ENCODE assay signal across 17 cellular contexts in the genomic region with DNA sequence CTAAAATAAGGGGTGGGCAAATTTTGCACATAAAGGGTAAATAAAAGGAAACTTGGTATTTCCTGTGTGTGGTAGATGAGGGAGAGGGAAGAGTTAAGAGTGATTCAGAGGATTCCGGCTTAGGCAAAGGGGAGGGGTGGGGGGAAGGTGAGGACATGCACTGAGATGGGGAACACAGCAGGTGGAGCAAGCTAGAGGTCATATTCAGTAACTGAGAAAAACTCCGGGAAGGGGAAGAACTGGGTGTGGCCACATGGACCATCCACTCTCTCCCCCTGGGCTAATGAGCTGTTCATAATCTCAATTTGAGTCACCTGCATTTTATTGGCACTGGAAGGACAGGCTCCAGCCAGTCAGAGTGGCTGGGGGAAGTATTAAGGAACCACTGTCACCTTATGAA. TPM values are rescaled to one million over a fixed set of nuclear protein-coding genes. Genes with fewer than 3 reads are reported as not detected.
DNase-seq lines count a peak whose midpoint lies in the region; ATAC-seq, FAIRE-seq and TF ChIP-seq lines count a peak whose summit lies in the region.
"Had no signal": no experiment of that assay in that cellular context is flagged by ENCODE, and none has a peak within 500 bp of the region (broad histone marks: within the 10 kb centered on the region; RNA-seq: fewer than 3 reads in every experiment).

No MANE protein-coding gene starts in this region.

- no peak overlapping the region for H3K27ac Mint-ChIP-seq in immature natural killer cell
- H3K27ac Mint-ChIP-seq: activated naive CD8-positive, alpha-beta T cell treated with anti-CD3 and anti-CD28 coated beads, Interleukin-2, amount 10 ng/mL, durations not matched to agents 7 days and 5 days had no signal

- H3K36me3 Mint-ChIP-seq in immature natural killer cell = no peaks in the 10 kb centered on the region
- H3K36me3 Mint-ChIP-seq: activated naive CD8-positive, alpha-beta T cell treated with anti-CD3 and anti-CD28 coated beads, Interleukin-2, amount 10 ng/mL, durations not matched to agents 7 days and 5 days had no signal

- intact Hi-C loops in left colon (cut with DNase I, micrococcal nuclease) = no loop called here

- ATAC-seq in left colon = peak; percentile 43
- no peak for ATAC-seq in GM18867 (IDR thresholded peaks at IDR 0.05; ENCODE audit: unreplicated experiment)

- no peaks in the 10 kb centered on the region for H3K4me1 Mint-ChIP-seq in immature natural killer cell
- H3K4me1 Mint-ChIP-seq: activated naive CD8-positive, alpha-beta T cell treated with anti-CD3 and anti-CD28 coated beads, Interleukin-2, amount 10 ng/mL, durations not matched to agents 7 days and 5 days had no signal

- DNase-seq in Daoy (ENCODE audit: low read depth) (peak; percentile 77), LoVo (ENCODE audit: low spot score) (peak; percentile 45), astrocyte of the spinal cord (ENCODE audit: low read depth, low spot score) (peak; percentile 27), left colon (no peak), GM19239 (ENCODE audit: insufficient read length, low spot score) (no peak), immature natural killer cell (no peak)
- DNase-seq in stimulated activated CD4-positive, alpha-beta T cell treated with anti-CD3 and anti-CD28 coated beads, Interleukin-4, amount 100 ng/mL, for 24 hours = no peak
- DNase-seq: activated naive CD8-positive, alpha-beta T cell treated with anti-CD3 and anti-CD28 coated beads, Interleukin-2, amount 10 ng/mL, durations not matched to agents 7 days and 5 days; head of caudate nucleus; NCI-H187 treated with DMSO at 0.1 percent for 48 hours; stimulated activated CD4-positive, alpha-beta T cell treated with anti-CD3 and anti-CD28 coated beads, Interleukin-2, amount 100 ng/mL, for 24 hours; stimulated activated naive CD4-positive, alpha-beta T cell had no signal

- no peak overlapping the region for H3K4me3 ChIP-seq in astrocyte of the spinal cord (ENCODE audit: low read depth, low read length)

- peaks cover 0 to 2% (median 0%) of the 10 kb centered on the region in 6 donors for H3K9me3 Mint-ChIP-seq in immature natural killer cell
- H3K9me3 Mint-ChIP-seq: activated naive CD8-positive, alpha-beta T cell treated with anti-CD3 and anti-CD28 coated beads, Interleukin-2, amount 10 ng/mL, durations not matched to agents 7 days and 5 days had no signal

- FAIRE-seq in GM19239 (lab: Jason Lieb, UNC) = no peak
- FAIRE-seq: TTC549 had no signal

- no peak overlapping the region for H3K4me3 Mint-ChIP-seq in immature natural killer cell
- H3K4me3 Mint-ChIP-seq: activated naive CD8-positive, alpha-beta T cell treated with anti-CD3 and anti-CD28 coated beads, Interleukin-2, amount 10 ng/mL, durations not matched to agents 7 days and 5 days had no signal

- in situ Hi-C loops in astrocyte of the spinal cord (cut with HindIII; ENCODE audit: low sequenced_read_pairs) = no loop called here

- H3K27me3 Mint-ChIP-seq in immature natural killer cell (ENCODE audit: low read depth in 3 of 3) = peaks cover 0 to 4% (median 4%) of the 10 kb centered on the region in 3 donors
- H3K27me3 Mint-ChIP-seq: activated naive CD8-positive, alpha-beta T cell treated with anti-CD3 and anti-CD28 coated beads, Interleukin-2, amount 10 ng/mL, durations not matched to agents 7 days and 5 days had no signal

- TF ChIP-seq CTCF in astrocyte of the spinal cord (IDR thresholded peaks at IDR 0.05; ENCODE audit: low read depth, low read length) = no peak

RNA-seq across cellular contexts. Expression of a gene that starts 45.1 kb away (rescaled TPM):
- total RNA-seq in Daoy (2014; rRNA removed; shearing (Covaris generic)) = 235 and 250 TPM in 2 replicates
- total RNA-seq in left colon = 10 to 100 TPM; 32.3 to 49.2 TPM
- polyA plus RNA-seq in immature natural killer cell = 1 to 10 TPM; 3.0 to 7.1 (median 6.8) TPM

RNA-seq across cellular contexts. Expression of a gene that starts 56.8 kb away (rescaled TPM):
- not detected in 2 replicates for total RNA-seq in Daoy (2014; rRNA removed; shearing (Covaris generic))
- total RNA-seq in left colon = not detected
- not detected for polyA plus RNA-seq in immature natural killer cell
- total RNA-seq: activated naive CD8-positive, alpha-beta T cell treated with anti-CD3 and anti-CD28 coated beads, Interleukin-2, amount 10 ng/mL, durations not matched to agents 7 days and 5 days; lung microvascular endothelial cell; osteocyte had no signal
- polyA plus RNA-seq: BJ had no signal

Comparison
In these comparisons a context has a peak if more than half of its experiments do, and no peak if none do; other contexts are left out.
1. DNase-seq: peak in Daoy (single experiment), LoVo (single experiment) and astrocyte of the spinal cord (single experiment); none in left colon (0 of 2), stimulated activated CD4-positive, alpha-beta T cell treated with anti-CD3 and anti-CD28 coated beads, Interleukin-4, amount 100 ng/mL, for 24 hours (single experiment), GM19239 (single experiment) and immature natural killer cell (0 of 3).